ENCODE assay signal across 17 cellular contexts in genomic region chr20:49165611-49166010, GRCh38. TPM values are rescaled to one million over a fixed set of nuclear protein-coding genes. Genes with fewer than 3 reads are reported as not detected.
DNase-seq lines count a peak whose midpoint lies in the region; ATAC-seq and TF ChIP-seq lines count a peak whose summit lies in the region.
"Had no signal": no experiment of that assay in that cellular context is flagged by ENCODE, and none has a peak within 500 bp of the region (broad histone marks: within the 10 kb centered on the region; RNA-seq: fewer than 3 reads in every experiment).

No MANE protein-coding gene starts in this region.

- TF ChIP-seq EP300 in sigmoid colon (IDR thresholded peaks at IDR 0.05), result no peak

- intact Hi-C loops in activated naive CD4-positive, alpha-beta T cell treated with anti-CD3 and anti-CD28 coated beads for 36 hours (cut with micrococcal nuclease), result loop anchor here (1.0 to 10.0 kb wide), 6 partner anchors 23 to 639 kb away; partner anchors contain the start of genes ARFGEF2, CSE1L, PREX1 and STAU1
- intact Hi-C loops in sigmoid colon (cut with DNase I), result no loop called here

- TF ChIP-seq CTCF in sigmoid colon (IDR thresholded peaks at IDR 0.05), result no peak

- ATAC-seq in HG02678 (IDR thresholded peaks at IDR 0.05; ENCODE audit: unreplicated experiment), result peak; percentile 48
- peak; percentile 61 for ATAC-seq in stimulated activated naive CD8-positive, alpha-beta T cell treated with anti-CD3 and anti-CD28 coated beads, Interleukin-15, amount 100 ng/mL, for 72 hours

- TF ChIP-seq POLR2A in sigmoid colon (IDR thresholded peaks at IDR 0.05), result no peak

- peak overlapping the region; percentile 70 for H3K27ac Mint-ChIP-seq in activated naive CD4-positive, alpha-beta T cell treated with anti-CD3 and anti-CD28 coated beads for 36 hours
- peak overlapping the region; percentile 87 for H3K27ac Mint-ChIP-seq in activated naive CD8-positive, alpha-beta T cell
- peak overlapping the region; percentile 59 to 95 for H3K27ac Mint-ChIP-seq in stimulated activated naive CD8-positive, alpha-beta T cell treated with anti-CD3 and anti-CD28 coated beads, Interleukin-15, amount 100 ng/mL, for 72 hours
- H3K27ac Mint-ChIP-seq: dendritic cell treated with granulocyte-macrophage colony-stimulating factor and Interleukin-4, amounts not matched to agents 40 ng/mL and 50 ng/mL, for 4 days; mesothelial cell of epicardium had no signal

- peak; percentile 39 for DNase-seq in activated naive CD4-positive, alpha-beta T cell treated with anti-CD3 and anti-CD28 coated beads for 36 hours
- no peak for DNase-seq in activated naive CD4-positive, alpha-beta T cell treated with Interleukin-2 at 50 U/mL for 16 hours
- DNase-seq in stimulated activated naive CD8-positive, alpha-beta T cell treated with anti-CD3 and anti-CD28 coated beads, Interleukin-15, amount 100 ng/mL, for 72 hours, result no peak
- DNase-seq in T1000 (lab: John Stamatoyannopoulos, UW), result no peak
- DNase-seq in sigmoid colon, result no peak
- DNase-seq in NCI-H187 treated with DMSO at 0.1 percent for 48 hours (lab: John Stamatoyannopoulos, UW), result no peak
- DNase-seq: islet precursor cell; NCI-H2107; stimulated activated naive CD4-positive, alpha-beta T cell treated with Interleukin-2 at 50 U/mL for 16 hours; T-helper 9 cell had no signal

- CTCF ChIA-PET in activated naive CD4-positive, alpha-beta T cell treated with anti-CD3 and anti-CD28 coated beads for 36 hours (lab: Charles Lee), result interaction anchor here (1.0 to 3.4 kb wide), 4 partner anchors 15 to 52 kb away, joined by 3 to 20 read pairs (median 6); no protein-coding TSS in a partner anchor

- H3K4me3 Mint-ChIP-seq in activated naive CD4-positive, alpha-beta T cell treated with anti-CD3 and anti-CD28 coated beads for 36 hours, result peak overlapping the region; percentile 5
- H3K4me3 Mint-ChIP-seq in activated naive CD8-positive, alpha-beta T cell, result peak overlapping the region; percentile 75
- H3K4me3 Mint-ChIP-seq in stimulated activated naive CD8-positive, alpha-beta T cell treated with anti-CD3 and anti-CD28 coated beads, Interleukin-15, amount 100 ng/mL, for 72 hours, result peak overlapping the region; percentile 74 to 79
- H3K4me3 Mint-ChIP-seq: dendritic cell treated with granulocyte-macrophage colony-stimulating factor and Interleukin-4, amounts not matched to agents 40 ng/mL and 50 ng/mL, for 4 days; mesothelial cell of epicardium had no signal

- H3K4me1 ChIP-seq in sigmoid colon, result peaks cover 0 to 44% (median 36%) of the 10 kb centered on the region in 4 donors

- no peaks in the 10 kb centered on the region for H3K9me3 Mint-ChIP-seq in activated naive CD4-positive, alpha-beta T cell treated with anti-CD3 and anti-CD28 coated beads for 36 hours
- no peaks in the 10 kb centered on the region for H3K9me3 Mint-ChIP-seq in activated naive CD8-positive, alpha-beta T cell (ENCODE audit: low read depth)
- H3K9me3 Mint-ChIP-seq in stimulated activated naive CD8-positive, alpha-beta T cell treated with anti-CD3 and anti-CD28 coated beads, Interleukin-15, amount 100 ng/mL, for 72 hours, result no peaks in the 10 kb centered on the region
- H3K9me3 Mint-ChIP-seq: dendritic cell treated with granulocyte-macrophage colony-stimulating factor and Interleukin-4, amounts not matched to agents 40 ng/mL and 50 ng/mL, for 4 days; mesothelial cell of epicardium had no signal

- H3K27me3 Mint-ChIP-seq in activated naive CD4-positive, alpha-beta T cell treated with anti-CD3 and anti-CD28 coated beads for 36 hours (ENCODE audit: low read depth), result no peaks in the 10 kb centered on the region
- no peaks in the 10 kb centered on the region for H3K27me3 Mint-ChIP-seq in activated naive CD8-positive, alpha-beta T cell
- H3K27me3 Mint-ChIP-seq in stimulated activated naive CD8-positive, alpha-beta T cell treated with anti-CD3 and anti-CD28 coated beads, Interleukin-15, amount 100 ng/mL, for 72 hours, result no peaks in the 10 kb centered on the region
- H3K27me3 Mint-ChIP-seq: dendritic cell treated with granulocyte-macrophage colony-stimulating factor and Interleukin-4, amounts not matched to agents 40 ng/mL and 50 ng/mL, for 4 days had no signal

- H3K4me1 Mint-ChIP-seq in activated naive CD4-positive, alpha-beta T cell treated with anti-CD3 and anti-CD28 coated beads for 36 hours (ENCODE audit: low read depth), result peaks cover 76% of the 10 kb centered on the region
- peaks cover 71% of the 10 kb centered on the region for H3K4me1 Mint-ChIP-seq in activated naive CD8-positive, alpha-beta T cell (ENCODE audit: low read depth)
- peaks cover 86% of the 10 kb centered on the region for H3K4me1 Mint-ChIP-seq in stimulated activated naive CD8-positive, alpha-beta T cell treated with anti-CD3 and anti-CD28 coated beads, Interleukin-15, amount 100 ng/mL, for 72 hours

- H3K36me3 ChIP-seq in sigmoid colon, result peaks cover 0 to 23% (median 2%) of the 10 kb centered on the region in 4 donors

- WGBS in sigmoid colon, 2 donors, result 89 to 92% methylated on average over 5 of the region's 5 CpGs

- no peak overlapping the region for H3K4me3 ChIP-seq in sigmoid colon
- H3K4me3 ChIP-seq: ascending aorta, esophagus muscularis mucosa had no signal

- H3K9me3 ChIP-seq in sigmoid colon, result no peaks in the 10 kb centered on the region
- H3K9me3 ChIP-seq: ascending aorta, esophagus muscularis mucosa had no signal

- H3K27ac ChIP-seq in sigmoid colon, result no peak overlapping the region
- H3K27ac ChIP-seq: esophagus muscularis mucosa, RWPE1 had no signal

- H3K36me3 Mint-ChIP-seq in activated naive CD4-positive, alpha-beta T cell treated with anti-CD3 and anti-CD28 coated beads for 36 hours (ENCODE audit: low read depth), result peaks cover 12% of the 10 kb centered on the region
- no peaks in the 10 kb centered on the region for H3K36me3 Mint-ChIP-seq in activated naive CD8-positive, alpha-beta T cell

- H3K27me3 ChIP-seq in sigmoid colon, result no peaks in the 10 kb centered on the region
- H3K27me3 ChIP-seq: ascending aorta, esophagus muscularis mucosa had no signal

RNA-seq across cellular contexts. Expression of gene STAU1, which starts 22.5 kb away (rescaled TPM):
- total RNA-seq in activated naive CD4-positive, alpha-beta T cell treated with anti-CD3 and anti-CD28 coated beads for 36 hours, result 10 to 100 TPM; 50.6 to 54.4 TPM
- 100 to 1,000 TPM in 1 of 4 donors, 10 to 100 TPM in 3; 82.8 to 110 (median 92.7) TPM for total RNA-seq in sigmoid colon
- 10 to 100 TPM; 51.9 to 66.1 (median 58.3) TPM for polyA plus RNA-seq in sigmoid colon

RNA-seq across cellular contexts. Expression of gene DDX27, which starts 53.6 kb away (rescaled TPM):
- total RNA-seq in activated naive CD4-positive, alpha-beta T cell treated with anti-CD3 and anti-CD28 coated beads for 36 hours, result 10 to 100 TPM; 40.6 to 41.2 TPM
- total RNA-seq in sigmoid colon, result 10 to 100 TPM; 23.5 to 28.2 (median 27.8) TPM
- 10 to 100 TPM; 16.8 to 40.4 (median 22.2) TPM for polyA plus RNA-seq in sigmoid colon

Comparison
In these comparisons a context has a peak if more than half of its experiments do, and no peak if none do; other contexts are left out.
1. H3K4me3 Mint-ChIP-seq: peak in every context shown above with its lines; median percentile 76 in stimulated activated naive CD8-positive, alpha-beta T cell treated with anti-CD3 and anti-CD28 coated beads, Interleukin-15, amount 100 ng/mL, for 72 hours; 75 in activated naive CD8-positive, alpha-beta T cell; 5 in activated naive CD4-positive, alpha-beta T cell treated with anti-CD3 and anti-CD28 coated beads for 36 hours.